Comparison of ENCODE assay signal across 1 cellular context in genomic region chr11:72238492-72239295, GRCh38.
TF ChIP-seq lines count a peak whose summit lies in the region.

No MANE protein-coding gene starts in this region.

TF ChIP-seq in HepG2, 621 proteins besides CTCF, POLR2A, EP300 and RAD21:
- no peak for TF ChIP-seq ZNF121 (CRISPR knock-in tag; IDR thresholded peaks at IDR 0.05)
- TF ChIP-seq MED8 (CRISPR knock-in tag; IDR thresholded peaks at IDR 0.05; ENCODE audit: insufficient replicate concordance), result no peak
- TF ChIP-seq PRPF4 (IDR thresholded peaks at IDR 0.05; ENCODE audit: low read depth, low read length, poor library complexity, severe bottlenecking), result no peak
- TF ChIP-seq RFX1 (IDR thresholded peaks at IDR 0.05), result peak; percentile 56; the same call in 1 of the 2 replicates
- TF ChIP-seq ZNF235 (CRISPR knock-in tag; IDR thresholded peaks at IDR 0.05; ENCODE audit: borderline replicate concordance), result no peak
- no peak for TF ChIP-seq REPIN1 (CRISPR knock-in tag; IDR thresholded peaks at IDR 0.05; ENCODE audit: borderline replicate concordance, low read depth)
- TF ChIP-seq SRF (IDR thresholded peaks at IDR 0.05; ENCODE audit: low read depth, low read length), result peak; percentile 6; the same call in 1 of the 2 replicates
- TF ChIP-seq ZBTB46 (CRISPR knock-in tag; IDR thresholded peaks at IDR 0.05; ENCODE audit: borderline replicate concordance), result no peak
- TF ChIP-seq ZNF83 (CRISPR knock-in tag; IDR thresholded peaks at IDR 0.05; ENCODE audit: borderline replicate concordance), result no peak
- TF ChIP-seq PBX2 (CRISPR knock-in tag; IDR thresholded peaks at IDR 0.05), result no peak
- no peak for TF ChIP-seq CAMTA2 (CRISPR knock-in tag; IDR thresholded peaks at IDR 0.05; ENCODE audit: borderline replicate concordance)
- TF ChIP-seq ZNF557 (CRISPR knock-in tag; IDR thresholded peaks at IDR 0.05), result no peak
